Comparison of ENCODE assay signal across 1 cellular context in the genomic region with DNA sequence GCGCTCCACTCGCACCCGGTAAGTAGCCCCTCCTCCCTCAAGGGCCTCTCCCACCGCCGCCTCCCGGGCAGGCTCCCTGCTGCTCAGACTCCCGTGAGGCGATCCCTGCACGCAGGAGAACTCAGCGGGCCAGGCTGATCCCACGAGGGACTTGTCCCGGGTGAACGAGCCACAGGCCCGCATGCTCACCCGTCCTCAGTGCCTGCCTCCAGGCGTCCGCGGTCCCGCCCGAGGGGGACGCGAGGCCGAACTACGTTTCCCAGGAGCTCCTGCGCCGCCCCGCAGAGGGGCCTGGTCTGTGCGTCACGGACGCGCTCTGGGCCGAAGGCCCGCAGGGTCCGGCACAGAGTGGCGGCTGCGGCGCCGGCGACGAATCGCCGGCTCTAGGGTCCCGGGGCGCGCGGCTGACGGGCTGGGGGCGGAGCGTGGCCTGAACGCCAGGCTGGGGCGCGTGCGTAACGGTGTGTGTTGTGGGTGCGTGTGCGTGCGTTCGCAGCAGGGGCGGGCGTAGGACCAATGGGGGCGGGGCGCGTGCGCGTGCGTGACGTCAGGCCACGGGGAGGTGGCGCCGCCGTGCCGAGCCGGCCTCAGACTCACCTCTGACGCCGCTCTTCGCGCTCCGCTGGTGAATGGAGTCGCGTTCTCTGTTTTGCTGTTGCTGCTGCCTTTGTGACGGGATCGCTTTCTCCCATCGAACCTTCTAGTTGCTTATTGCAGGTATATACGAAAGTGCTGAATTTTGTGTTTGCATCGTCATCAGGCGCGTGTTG.
TF ChIP-seq lines count a peak whose summit lies in the region.

Gene ZNF10 (plus strand): TSS at position 590 of the 770 bp plus-strand sequence. CDS start 13,866 bp downstream, outside the sequence.
Gene ZNF891 (minus strand): TSS at position 237 of the 770 bp plus-strand sequence. CDS start 8,356 bp downstream, outside the sequence.

TF ChIP-seq in K562, 482 proteins besides CTCF, POLR2A, EP300 and RAD21 (continued from another document and continues in another):
- TF ChIP-seq ZBTB11 (CRISPR knock-in tag; IDR thresholded peaks at IDR 0.05) (peak in 1 of 3 experiments; percentile 71; a peak in 3 of 6 replicates), KHSRP (IDR thresholded peaks at IDR 0.05) (peak; percentile 34; the same call in 1 of the 2 replicates), HDAC6 (IDR thresholded peaks at IDR 0.05; ENCODE audit: low read depth, low read length) (no peak), PRPF4 (IDR thresholded peaks at IDR 0.05; ENCODE audit: insufficient read depth, low read depth, low read length, poor library complexity, severe bottlenecking) (peak; percentile 44), ZNF24 (IDR thresholded peaks at IDR 0.05) (no peak), ZSCAN29 (IDR thresholded peaks at IDR 0.05) (no peak), ZNF561 (CRISPR knock-in tag; conservative IDR thresholded peaks at IDR 0.05) (no peak), ZNF699 (CRISPR knock-in tag; IDR thresholded peaks at IDR 0.05; ENCODE audit: insufficient replicate concordance) (no peak), POLR2G (IDR thresholded peaks at IDR 0.05; ENCODE audit: low read depth, low read length) (peak; percentile 95), RBM34 (IDR thresholded peaks at IDR 0.05; ENCODE audit: borderline replicate concordance, insufficient read depth, low read length) (no peak), PURB (CRISPR knock-in tag; IDR thresholded peaks at IDR 0.05; ENCODE audit: low read depth) (no peak), ATF4 (CRISPR knock-in tag; IDR thresholded peaks at IDR 0.05) (no peak), TAF9B (IDR thresholded peaks at IDR 0.05; ENCODE audit: partially characterized antibody) (no peak), ZNF79 (CRISPR knock-in tag; IDR thresholded peaks at IDR 0.05; ENCODE audit: low read depth) (no peak), GABPB1 (CRISPR knock-in tag; IDR thresholded peaks at IDR 0.05) (peak; percentile 80), ELK3 (CRISPR knock-in tag; IDR thresholded peaks at IDR 0.05) (no peak), HNRNPUL1 (IDR thresholded peaks at IDR 0.05; ENCODE audit: low read length) (no peak), LARP7 (IDR thresholded peaks at IDR 0.05) (no peak), GATA2 (CRISPR knock-in tag; IDR thresholded peaks at IDR 0.05) (no peak), NUFIP1 (IDR thresholded peaks at IDR 0.05; ENCODE audit: partially characterized antibody) (no peak), SP2 (IDR thresholded peaks at IDR 0.05; ENCODE audit: extremely low read depth, low read depth, low read length, poor library complexity, severe bottlenecking) (no peak), ETS2 (tag; IDR thresholded peaks at IDR 0.05; ENCODE audit: borderline replicate concordance, poor library complexity, severe bottlenecking) (no peak), RERE (CRISPR knock-in tag; IDR thresholded peaks at IDR 0.05; ENCODE audit: borderline replicate concordance) (no peak), NR2F6 (CRISPR knock-in tag; IDR thresholded peaks at IDR 0.05) (no peak), KDM5B (IDR thresholded peaks at IDR 0.05; ENCODE audit: insufficient replicate concordance, low read depth, low read length) (peak; percentile 98), CBFB (CRISPR knock-in tag; IDR thresholded peaks at IDR 0.05) (0 out of 2 replicates have a peak, but pooled peaks have one; percentile 13)
- TF ChIP-seq, protein P1, sequence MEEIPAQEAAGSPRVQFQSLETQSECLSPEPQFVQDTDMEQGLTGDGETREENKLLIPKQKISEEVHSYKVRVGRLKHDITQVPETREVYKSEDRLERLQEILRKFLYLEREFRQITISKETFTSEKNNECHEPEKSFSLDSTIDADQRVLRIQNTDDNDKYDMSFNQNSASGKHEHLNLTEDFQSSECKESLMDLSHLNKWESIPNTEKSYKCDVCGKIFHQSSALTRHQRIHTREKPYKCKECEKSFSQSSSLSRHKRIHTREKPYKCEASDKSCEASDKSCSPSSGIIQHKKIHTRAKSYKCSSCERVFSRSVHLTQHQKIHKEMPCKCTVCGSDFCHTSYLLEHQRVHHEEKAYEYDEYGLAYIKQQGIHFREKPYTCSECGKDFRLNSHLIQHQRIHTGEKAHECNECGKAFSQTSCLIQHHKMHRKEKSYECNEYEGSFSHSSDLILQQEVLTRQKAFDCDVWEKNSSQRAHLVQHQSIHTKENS (CRISPR knock-in tag; IDR thresholded peaks at IDR 0.05): no peak
- TF ChIP-seq, protein P2, sequence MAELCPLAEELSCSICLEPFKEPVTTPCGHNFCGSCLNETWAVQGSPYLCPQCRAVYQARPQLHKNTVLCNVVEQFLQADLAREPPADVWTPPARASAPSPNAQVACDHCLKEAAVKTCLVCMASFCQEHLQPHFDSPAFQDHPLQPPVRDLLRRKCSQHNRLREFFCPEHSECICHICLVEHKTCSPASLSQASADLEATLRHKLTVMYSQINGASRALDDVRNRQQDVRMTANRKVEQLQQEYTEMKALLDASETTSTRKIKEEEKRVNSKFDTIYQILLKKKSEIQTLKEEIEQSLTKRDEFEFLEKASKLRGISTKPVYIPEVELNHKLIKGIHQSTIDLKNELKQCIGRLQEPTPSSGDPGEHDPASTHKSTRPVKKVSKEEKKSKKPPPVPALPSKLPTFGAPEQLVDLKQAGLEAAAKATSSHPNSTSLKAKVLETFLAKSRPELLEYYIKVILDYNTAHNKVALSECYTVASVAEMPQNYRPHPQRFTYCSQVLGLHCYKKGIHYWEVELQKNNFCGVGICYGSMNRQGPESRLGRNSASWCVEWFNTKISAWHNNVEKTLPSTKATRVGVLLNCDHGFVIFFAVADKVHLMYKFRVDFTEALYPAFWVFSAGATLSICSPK (IDR thresholded peaks at IDR 0.05; ENCODE audit: borderline replicate concordance): no peak
